Comparison of ENCODE assay signal across 8 cellular contexts in genomic region chr14:21025374-21026151, GRCh38. TPM values are rescaled to one million over a fixed set of nuclear protein-coding genes. Genes with fewer than 3 reads are reported as not detected.
A peak's percentile ranks its signal among the peaks of the same experiment; 100 is the strongest.
DNase-seq lines count a peak whose midpoint lies in the region; ATAC-seq and TF ChIP-seq lines count a peak whose summit lies in the region.

No MANE protein-coding gene starts in this region.

- DNase-seq in activated naive CD4-positive, alpha-beta T cell treated with anti-CD3 and anti-CD28 coated beads, Interleukin-2, amount 10 ng/mL, durations not matched to agents 7 days and 5 days: peak; percentile 27
- no peak for DNase-seq in activated naive CD4-positive, alpha-beta T cell treated with anti-CD3 and anti-CD28 coated beads, Interleukin-2, amount 50 U/mL, for 72 hours (ENCODE audit: low spot score in 2 of 2)
- DNase-seq in dorsolateral prefrontal cortex: peak; percentile 23 to 88 (median 82)
- no peak for DNase-seq in lung (ENCODE audit: low spot score)
- peak; percentile 84 to 85 for DNase-seq in suprapubic skin (ENCODE audit: low spot score in 2 of 2)
- DNase-seq in T-helper 9 cell: no peak
- DNase-seq in glomerular visceral epithelial cell (ENCODE audit: extremely low spot score): no peak
- no peak for DNase-seq in stimulated activated CD4-positive, alpha-beta T cell treated with anti-CD3 and anti-CD28 coated beads, Interleukin-4, amount 100 ng/mL, for 1 hour

- intact Hi-C loops in dorsolateral prefrontal cortex (cut with DNase I): loop anchor here in 1 of 2 donors (1.0 kb wide), 1 partner anchor 13 kb away; no protein-coding TSS in a partner anchor

- CTCF ChIA-PET in activated naive CD4-positive, alpha-beta T cell treated with anti-CD3 and anti-CD28 coated beads, Interleukin-2, amount 10 ng/mL, durations not matched to agents 7 days and 5 days (lab: Charles Lee): interaction anchor here (0.8 to 1.6 kb wide), 4 partner anchors 11 to 77 kb away, joined by 3 to 4 read pairs (median 4); no protein-coding TSS in a partner anchor

- peaks cover 13% of the 10 kb centered on the region for H3K4me1 Mint-ChIP-seq in activated naive CD4-positive, alpha-beta T cell treated with anti-CD3 and anti-CD28 coated beads, Interleukin-2, amount 10 ng/mL, durations not matched to agents 7 days and 5 days

- peaks cover 0 to 2% of the 10 kb centered on the region in 2 donors for H3K36me3 ChIP-seq in lung (ENCODE audit: control insufficient read depth in 2 of 2, insufficient read depth in 2 of 2, low read length in 2 of 2)
- peaks cover 12% of the 10 kb centered on the region for H3K36me3 ChIP-seq in suprapubic skin

- TF ChIP-seq CTCF in dorsolateral prefrontal cortex (IDR thresholded peaks at IDR 0.05 in 54 of 56, conservative IDR thresholded peaks at IDR 0.05 in 2 of 56; ENCODE audit: low read depth in 1 of 56, partially characterized antibody in 56 of 56): no peak
- no peak for TF ChIP-seq CTCF in lung (IDR thresholded peaks at IDR 0.05; ENCODE audit: control extremely low read depth, extremely low read depth)
- TF ChIP-seq CTCF in suprapubic skin (IDR thresholded peaks at IDR 0.05): no peak

- H3K4me3 ChIP-seq in dorsolateral prefrontal cortex: peak overlapping the region; percentile 67 to 95 (median 82)
- H3K4me3 ChIP-seq in lung: peak overlapping the region; percentile 54
- H3K4me3 ChIP-seq in suprapubic skin: peak overlapping the region; percentile 86

- H3K4me3 Mint-ChIP-seq in activated naive CD4-positive, alpha-beta T cell treated with anti-CD3 and anti-CD28 coated beads, Interleukin-2, amount 10 ng/mL, durations not matched to agents 7 days and 5 days: peak overlapping the region; percentile 75

- no peaks in the 10 kb centered on the region for H3K36me3 Mint-ChIP-seq in activated naive CD4-positive, alpha-beta T cell treated with anti-CD3 and anti-CD28 coated beads, Interleukin-2, amount 10 ng/mL, durations not matched to agents 7 days and 5 days
- no peaks in the 10 kb centered on the region for H3K36me3 Mint-ChIP-seq in activated naive CD4-positive, alpha-beta T cell treated with anti-CD3 and anti-CD28 coated beads, Interleukin-2, amount 50 U/mL, for 72 hours

- H3K27me3 Mint-ChIP-seq in activated naive CD4-positive, alpha-beta T cell treated with anti-CD3 and anti-CD28 coated beads, Interleukin-2, amount 10 ng/mL, durations not matched to agents 7 days and 5 days: peaks cover 67% of the 10 kb centered on the region

- peaks cover 0 to 30% (median 0%) of the 10 kb centered on the region in 45 donors for H3K27me3 ChIP-seq in dorsolateral prefrontal cortex
- no peaks in the 10 kb centered on the region for H3K27me3 ChIP-seq in lung (ENCODE audit: control insufficient read depth, insufficient read depth)
- H3K27me3 ChIP-seq in suprapubic skin: no peaks in the 10 kb centered on the region

- H3K27ac ChIP-seq in dorsolateral prefrontal cortex: peak overlapping the region; percentile 76 to 100 (median 99)
- H3K27ac ChIP-seq in lung (ENCODE audit: low read depth in 1 of 2, low read length in 1 of 2): peak overlapping the region; percentile 82 to 90
- peak overlapping the region; percentile 94 for H3K27ac ChIP-seq in suprapubic skin

- no peak for TF ChIP-seq POLR2A in suprapubic skin (IDR thresholded peaks at IDR 0.05)

- 7% methylated on average over 54 to 55 of the region's 55 CpGs for WGBS in lung, 2 donors
- WGBS in suprapubic skin: 14% methylated on average over 20 of the region's 55 CpGs

- H3K27ac Mint-ChIP-seq in activated naive CD4-positive, alpha-beta T cell treated with anti-CD3 and anti-CD28 coated beads, Interleukin-2, amount 10 ng/mL, durations not matched to agents 7 days and 5 days: no peak overlapping the region
- H3K27ac Mint-ChIP-seq in activated naive CD4-positive, alpha-beta T cell treated with anti-CD3 and anti-CD28 coated beads, Interleukin-2, amount 50 U/mL, for 72 hours: no peak overlapping the region

- no peak for TF ChIP-seq EP300 in suprapubic skin (IDR thresholded peaks at IDR 0.05)

- H3K9me3 ChIP-seq in lung (ENCODE audit: control insufficient read depth in 2 of 2, insufficient read depth in 1 of 2, low read length in 1 of 2) (no peaks in the 10 kb centered on the region), suprapubic skin (no peaks in the 10 kb centered on the region)

- H3K4me1 ChIP-seq in lung (ENCODE audit: control insufficient read depth in 2 of 2, insufficient read depth in 2 of 2, low read length in 2 of 2) (peaks cover 10 to 11% of the 10 kb centered on the region in 2 donors), suprapubic skin (peaks cover 55% of the 10 kb centered on the region)

- ATAC-seq in activated naive CD4-positive, alpha-beta T cell treated with anti-CD3 and anti-CD28 coated beads, Interleukin-2, amount 50 U/mL, for 72 hours: no peak
- ATAC-seq in lung (ENCODE audit: insufficient read depth, low FRiP score): no peak

- no peaks in the 10 kb centered on the region for H3K9me3 Mint-ChIP-seq in activated naive CD4-positive, alpha-beta T cell treated with anti-CD3 and anti-CD28 coated beads, Interleukin-2, amount 10 ng/mL, durations not matched to agents 7 days and 5 days
- H3K9me3 Mint-ChIP-seq in activated naive CD4-positive, alpha-beta T cell treated with anti-CD3 and anti-CD28 coated beads, Interleukin-2, amount 50 U/mL, for 72 hours: no peaks in the 10 kb centered on the region

RNA-seq across cellular contexts. Expression of gene NDRG2, which starts 0.7 kb away (rescaled TPM):
- total RNA-seq in activated naive CD4-positive, alpha-beta T cell treated with anti-CD3 and anti-CD28 coated beads, Interleukin-2, amount 50 U/mL, for 72 hours: 1 to 10 TPM; 7.6 to 7.8 TPM
- total RNA-seq in dorsolateral prefrontal cortex: 1,000 to 10,000 TPM in 53 of 120 experiments, 100 to 1,000 TPM in 67; 513 to 2,446 (median 961) TPM
- 100 to 1,000 TPM in 1 of 2 donors, 10 to 100 TPM in 1; 50.6 to 112 TPM for total RNA-seq in lung
- 10 to 100 TPM; 46.1 to 66.7 TPM for polyA plus RNA-seq in lung
- total RNA-seq in suprapubic skin: 100 to 1,000 TPM; 269 to 433 (median 295) TPM

RNA-seq across cellular contexts. Expression of gene TPPP2, which starts 4.5 kb away (rescaled TPM):
- not detected for total RNA-seq in activated naive CD4-positive, alpha-beta T cell treated with anti-CD3 and anti-CD28 coated beads, Interleukin-2, amount 50 U/mL, for 72 hours
- 1 to 10 TPM in 10 of 120 experiments, under 1 TPM in 18, not detected in 92; 0.29 to 2.2 (median 0.78) TPM for total RNA-seq in dorsolateral prefrontal cortex
- total RNA-seq in lung: under 1 TPM in 1 of 2 donors, not detected in 1; 0.65 TPM
- polyA plus RNA-seq in lung: not detected
- not detected for total RNA-seq in suprapubic skin

RNA-seq across cellular contexts. Expression of gene RNASE13, which starts 9.0 kb away (rescaled TPM):
- total RNA-seq in activated naive CD4-positive, alpha-beta T cell treated with anti-CD3 and anti-CD28 coated beads, Interleukin-2, amount 50 U/mL, for 72 hours: not detected
- total RNA-seq in dorsolateral prefrontal cortex (under 1 TPM in 1 of 120 experiments, not detected in 119; 0.35 TPM), lung (not detected), suprapubic skin (under 1 TPM in 1 of 4 donors, not detected in 3; 0.29 TPM)
- not detected for polyA plus RNA-seq in lung

RNA-seq across cellular contexts. Expression of gene RNASE7, which starts 16.6 kb away (rescaled TPM):
- not detected for total RNA-seq in activated naive CD4-positive, alpha-beta T cell treated with anti-CD3 and anti-CD28 coated beads, Interleukin-2, amount 50 U/mL, for 72 hours
- total RNA-seq in dorsolateral prefrontal cortex (under 1 TPM in 2 of 120 experiments, not detected in 118; 0.53 to 0.96 TPM), lung (not detected), suprapubic skin (10 to 100 TPM; 10.3 to 46.9 (median 35.4) TPM)
- polyA plus RNA-seq in lung: under 1 TPM; 0.13 to 0.18 TPM

RNA-seq across cellular contexts. Expression of gene SLC39A2, which starts 26.5 kb away (rescaled TPM):
- total RNA-seq in activated naive CD4-positive, alpha-beta T cell treated with anti-CD3 and anti-CD28 coated beads, Interleukin-2, amount 50 U/mL, for 72 hours: under 1 TPM in 1 of 2 donors, not detected in 1; 0.27 TPM
- 1 to 10 TPM in 6 of 120 experiments, under 1 TPM in 21, not detected in 93; 0.37 to 1.5 (median 0.75) TPM for total RNA-seq in dorsolateral prefrontal cortex
- total RNA-seq in lung: not detected
- under 1 TPM; 0.02 to 0.08 TPM for polyA plus RNA-seq in lung
- 10 to 100 TPM in 3 of 4 donors, 1 to 10 TPM in 1; 5.1 to 46.7 (median 33.7) TPM for total RNA-seq in suprapubic skin

Comparison
In these comparisons a context has a peak if more than half of its experiments do, and no peak if none do; other contexts are left out.
1. DNase-seq: peak in activated naive CD4-positive, alpha-beta T cell treated with anti-CD3 and anti-CD28 coated beads, Interleukin-2, amount 10 ng/mL, durations not matched to agents 7 days and 5 days (single experiment), dorsolateral prefrontal cortex (10 of 10) and suprapubic skin (2 of 2); none in activated naive CD4-positive, alpha-beta T cell treated with anti-CD3 and anti-CD28 coated beads, Interleukin-2, amount 50 U/mL, for 72 hours (0 of 2), lung (single experiment), T-helper 9 cell (single experiment), glomerular visceral epithelial cell (single experiment) and stimulated activated CD4-positive, alpha-beta T cell treated with anti-CD3 and anti-CD28 coated beads, Interleukin-4, amount 100 ng/mL, for 1 hour (single experiment).
2. RNA of gene NDRG2, which starts 0.7 kb away (total RNA-seq): 513 to 2,446 TPM in dorsolateral prefrontal cortex, 269 to 433 TPM in suprapubic skin and 50.6 to 112 TPM in lung; 7.6 to 7.8 TPM in activated naive CD4-positive, alpha-beta T cell treated with anti-CD3 and anti-CD28 coated beads, Interleukin-2, amount 50 U/mL, for 72 hours; every median in the first group is over 4 times any median in the second.
3. Peak in every context shown above with its lines, with median percentiles within 50 percentile points of each other: H3K27ac ChIP-seq and H3K4me3 ChIP-seq.